ENCODE assay signal across 8 cellular contexts in genomic region chr10:104642311-104643022, GRCh38. TPM values are rescaled to one million over a fixed set of nuclear protein-coding genes. Genes with fewer than 3 reads are reported as not detected.
DNase-seq lines count a peak whose midpoint lies in the region; ATAC-seq, FAIRE-seq and TF ChIP-seq lines count a peak whose summit lies in the region.

No MANE protein-coding gene starts in this region.

- intact Hi-C loops in A673 (cut with micrococcal nuclease; ENCODE audit: unreplicated experiment) = loop anchor here (10.0 kb wide), 1 partner anchor 1052 kb away; no protein-coding TSS in a partner anchor
- intact Hi-C loops in HepG2 (cut with micrococcal nuclease; ENCODE audit: unreplicated experiment) = loop anchor here (2.0 kb wide), 1 partner anchor 282 kb away; no protein-coding TSS in a partner anchor
- intact Hi-C loops in natural killer cell (cut with micrococcal nuclease) = no loop called here

- TF ChIP-seq EP300 in HepG2 (IDR thresholded peaks at IDR 0.05; ENCODE audit: low read depth in 2 of 2, low read length in 2 of 2) (no peak), HepG2 (CRISPR knock-in tag; IDR thresholded peaks at IDR 0.05; ENCODE audit: borderline replicate concordance) (no peak), gastroesophageal sphincter (IDR thresholded peaks at IDR 0.05) (no peak)

- H3K79me2 ChIP-seq in HepG2 (ENCODE audit: insufficient read depth, low read length) = no peaks in the 10 kb centered on the region

- H3K27me3 ChIP-seq in A673 (replicated peaks; ENCODE audit: insufficient read depth, low read depth, low read length, poor library complexity) = peaks cover 97% of the 10 kb centered on the region
- H3K27me3 ChIP-seq in H7 (ENCODE audit: control insufficient read depth, insufficient read depth, low read length) = peaks cover 78% of the 10 kb centered on the region
- H3K27me3 ChIP-seq in bronchial epithelial cell (ENCODE audit: control insufficient read depth, insufficient read depth, low read length) = peaks cover 38% of the 10 kb centered on the region
- peaks cover 4 to 43% of the 10 kb centered on the region in 2 experiments; a peak in 3 of 5 replicates for H3K27me3 ChIP-seq in HepG2 (ENCODE audit: control insufficient read depth in 1 of 2, insufficient read depth in 2 of 2, low read length in 2 of 2)
- peaks cover 86% of the 10 kb centered on the region for H3K27me3 ChIP-seq in gastroesophageal sphincter

- H3K27me3 Mint-ChIP-seq in natural killer cell (ENCODE audit: low read depth in 2 of 2) = peaks cover 54 to 68% of the 10 kb centered on the region in 2 donors

- FAIRE-seq in bronchial epithelial cell (lab: Jason Lieb, UNC) = no peak
- no peak for FAIRE-seq in HepG2 (lab: Jason Lieb, UNC)

- H3K9ac ChIP-seq in HepG2 (ENCODE audit: insufficient read depth, low read depth, low read length) = no peak overlapping the region

- H3K9me3 ChIP-seq in A673 (ENCODE audit: low read depth, low read length, poor library complexity, severe bottlenecking) = no peaks in the 10 kb centered on the region
- H3K9me3 ChIP-seq in HepG2 (ENCODE audit: low read length) = no peaks in the 10 kb centered on the region
- H3K9me3 ChIP-seq in gastroesophageal sphincter = no peaks in the 10 kb centered on the region

- ATAC-seq in HepG2 (peak; percentile 79), natural killer cell (no peak), gastroesophageal sphincter (no peak)

- H3K27ac ChIP-seq in A673 (ENCODE audit: low read depth, low read length, poor library complexity, severe bottlenecking) (no peak overlapping the region), HepG2 (ENCODE audit: extremely low read length, insufficient read depth, low read length) (no peak overlapping the region), gastroesophageal sphincter (no peak overlapping the region)

- in situ Hi-C loops in HepG2 (cut with HindIII; ENCODE audit: extremely low pct_ligation_motif_present, low pct_unique_long_range_greater_than_20kb) = loop anchor here (10.0 kb wide), 1 partner anchor 282 kb away; no protein-coding TSS in a partner anchor

- no TSS peak for BruUV-seq in A673 (replicated peaks; lab: Mats Ljungman, UMichigan)
- no TSS peak for BruUV-seq in HepG2 (replicated peaks; lab: Mats Ljungman, UMichigan)

- H3K4me1 ChIP-seq in A673 (ENCODE audit: insufficient read depth, low read length, poor library complexity, severe bottlenecking) (peaks cover 7% of the 10 kb centered on the region), HepG2 (ENCODE audit: insufficient read depth, low read length) (no peaks in the 10 kb centered on the region), gastroesophageal sphincter (peaks cover 0 to 46% (median 3%) of the 10 kb centered on the region in 3 donors)

- H3K4me3 ChIP-seq in A673 (ENCODE audit: low read depth, low read length, poor library complexity, severe bottlenecking) = no peak overlapping the region
- H3K4me3 ChIP-seq in H7 (ENCODE audit: insufficient read depth, low read depth, low read length) = peak overlapping the region; percentile 59
- no peak overlapping the region for H3K4me3 ChIP-seq in bronchial epithelial cell (ENCODE audit: low read depth, low read length)
- H3K4me3 ChIP-seq in HepG2 (replicated peaks in 1 of 3; ENCODE audit: insufficient read depth in 1 of 3, low read depth in 2 of 3, low read length in 3 of 3) = no peak overlapping the region
- peak overlapping the region in 1 of 2 donors; percentile 47 for H3K4me3 ChIP-seq in gastroesophageal sphincter

- TF ChIP-seq POLR2A in HepG2 (IDR thresholded peaks at IDR 0.05; ENCODE audit: insufficient read depth in 1 of 2, low read depth in 2 of 2, low read length in 2 of 2) (no peak), gastroesophageal sphincter (IDR thresholded peaks at IDR 0.05) (no peak)

- no peak for TF ChIP-seq RAD21 in HepG2 (CRISPR knock-in tag; IDR thresholded peaks at IDR 0.05)

- POLR2A ChIA-PET in A673 (lab: Charles Lee; ENCODE audit: low non-redundant PET) (no interaction called here), HepG2 (lab: Yijun Ruan, JAX) (no interaction called here)

- H3K27ac Mint-ChIP-seq in natural killer cell = no peak overlapping the region

- no peaks in the 10 kb centered on the region for H4K20me1 ChIP-seq in HepG2 (ENCODE audit: insufficient read depth, low read length)

- H3K4me1 Mint-ChIP-seq in natural killer cell = peaks cover 6 to 7% of the 10 kb centered on the region in 2 donors

- H3K4me2 ChIP-seq in HepG2 (ENCODE audit: low read depth, low read length) = no peak overlapping the region

- H3K4me3 Mint-ChIP-seq in natural killer cell = no peak overlapping the region

- DNase-seq in A673 (ENCODE audit: low spot score) (peak; percentile 69), H7 (peak; percentile 90), bronchial epithelial cell (ENCODE audit: low read depth) (peak; percentile 10), HepG2 (ENCODE audit: low spot score) (peak; percentile 28), natural killer cell (no peak), HPDE6-E6E7 (ENCODE audit: extremely low spot score) (no peak), GOT3 (lab: John Stamatoyannopoulos, UW) (no peak)

- H3K36me3 Mint-ChIP-seq in natural killer cell = no peaks in the 10 kb centered on the region

- H3K36me3 ChIP-seq in A673 (ENCODE audit: insufficient read depth, low read length, poor library complexity, severe bottlenecking) (no peaks in the 10 kb centered on the region), H7 (replicated peaks; ENCODE audit: control insufficient read depth, insufficient read depth, low read length) (no peaks in the 10 kb centered on the region), bronchial epithelial cell (ENCODE audit: control insufficient read depth, insufficient read depth, low read length) (no peaks in the 10 kb centered on the region), HepG2 (replicated peaks in 1 of 2; ENCODE audit: control insufficient read depth in 1 of 2, insufficient read depth in 2 of 2, low read length in 2 of 2) (no peaks in the 10 kb centered on the region), gastroesophageal sphincter (no peaks in the 10 kb centered on the region)

- no peak overlapping the region for H2AFZ ChIP-seq in HepG2 (ENCODE audit: low read length)

- TF ChIP-seq CTCF in A673 (conservative IDR thresholded peaks at IDR 0.05; ENCODE audit: low read depth, low read length) = peak; percentile 61
- TF ChIP-seq CTCF in bronchial epithelial cell (IDR thresholded peaks at IDR 0.05; ENCODE audit: insufficient read depth, low read length, severe bottlenecking) = peak; percentile 46
- peak; percentile 54 for TF ChIP-seq CTCF in HepG2 (CRISPR knock-in tag; IDR thresholded peaks at IDR 0.05)
- TF ChIP-seq CTCF in natural killer cell (IDR thresholded peaks at IDR 0.05) = no peak
- peak in 2 of 4 experiments; percentile 10 to 57 for TF ChIP-seq CTCF in gastroesophageal sphincter (IDR thresholded peaks at IDR 0.05)

- CTCF ChIA-PET in A673 (lab: Charles Lee) = no interaction called here
- CTCF ChIA-PET in HepG2 (lab: Yijun Ruan, JAX; ENCODE audit: low intra/inter-chr PET ratio, low total read pairs) = no interaction called here

- no peaks in the 10 kb centered on the region for H3K9me3 Mint-ChIP-seq in natural killer cell

- WGBS in HepG2 (ENCODE audit: low lambda C conversion rate) = 13% methylated on average over 21 of the region's 58 CpGs
- 0 to 3% methylated on average over 2 to 6 of the region's 58 CpGs for WGBS in gastroesophageal sphincter (ENCODE audit: low coverage in 1 of 2), 2 donors

RNA-seq across cellular contexts. Expression of gene SORCS3, which starts 1.4 kb away (rescaled TPM):
- total RNA-seq in A673 (2021) = not detected in 2 replicates
- 0.03 and 0.15 TPM in 2 replicates for total RNA-seq in H7 (2014; rRNA removed; shearing (Covaris generic))
- not detected in 2 replicates for total RNA-seq in bronchial epithelial cell
- not detected in 2 replicates for total RNA-seq in HepG2 (2016; rRNA removed; fragmentation: Illumina TruSeq; extraction: Trizol)
- total RNA-seq in HepG2 (2016; cell fraction: cytosol; rRNA removed; fragmentation: Illumina TruSeq; extraction: Trizol; ENCODE audit: low read depth) = not detected in 2 replicates
- not detected in 2 replicates for total RNA-seq in HepG2 (2016; cell fraction: insoluble cytoplasmic fraction; rRNA removed; fragmentation: Illumina TruSeq; extraction: Trizol)
- not detected in 2 replicates for total RNA-seq in HepG2 (2016; cell fraction: membrane; rRNA removed; fragmentation: Illumina TruSeq; extraction: Trizol)
- not detected in 2 replicates for total RNA-seq in HepG2 (2016; cell fraction: nucleus; rRNA removed; fragmentation: Illumina TruSeq; extraction: Trizol)
- 0.01 and 0.07 TPM in 2 replicates for polyA plus RNA-seq in HepG2 (2011; rRNA removed)
- 0.01 TPM in 2 replicates for polyA plus RNA-seq in HepG2 (2011; cell fraction: cytosol; rRNA removed)
- 0.05 TPM in 2 replicates for polyA plus RNA-seq in HepG2 (2011; cell fraction: nucleus; rRNA removed)
- 0.15 and 0.29 TPM in 2 replicates for polyA plus RNA-seq in HepG2 (2012)
- polyA plus RNA-seq in HepG2 (2016; cell fraction: cytosol; fragmentation: Illumina TruSeq; extraction: Trizol; ENCODE audit: low read depth) = not detected in 2 replicates
- polyA plus RNA-seq in HepG2 (2016; cell fraction: insoluble cytoplasmic fraction; fragmentation: Illumina TruSeq; extraction: Trizol; ENCODE audit: low read depth) = not detected in 2 replicates
- polyA plus RNA-seq in HepG2 (2016; cell fraction: membrane; fragmentation: Illumina TruSeq; extraction: Trizol; ENCODE audit: low read depth) = not detected in 2 replicates
- polyA plus RNA-seq in HepG2 (2016; cell fraction: nucleus; fragmentation: Illumina TruSeq; extraction: Trizol; ENCODE audit: insufficient read depth, low read depth) = not detected in 2 replicates
- 0.10 TPM in 1 of 2 replicates, not detected in the other for polyA minus RNA-seq in HepG2 (2011; rRNA and poly(A)+ RNA removed; ENCODE audit: low replicate concordance)
- not detected in 2 replicates for polyA minus RNA-seq in HepG2 (2011; cell fraction: cytosol; rRNA and poly(A)+ RNA removed)
- 1.7 TPM in 1 of 2 replicates, not detected in the other for polyA minus RNA-seq in HepG2 (2011; cell fraction: nucleus; rRNA and poly(A)+ RNA removed)
- under 1 TPM in 2 of 3 donors, not detected in 1; 0.05 to 0.09 TPM for total RNA-seq in natural killer cell
- 1 to 10 TPM in 1 of 4 donors, under 1 TPM in 2, not detected in 1; 0.31 to 1.3 (median 0.69) TPM for total RNA-seq in gastroesophageal sphincter

Comparison
In these comparisons a context has a peak if more than half of its experiments do, and no peak if none do; other contexts are left out.
1. DNase-seq: peak in A673 (single experiment), H7 (single experiment), bronchial epithelial cell (single experiment) and HepG2 (single experiment); none in natural killer cell (single experiment), HPDE6-E6E7 (single experiment) and GOT3 (single experiment).